In genomic region chr14:99389171-99389826, GRCh38 we compare ENCODE assay signal across 9 cellular contexts.
A peak's percentile ranks its signal among the peaks of the same experiment; 100 is the strongest.
DNase-seq lines count a peak whose midpoint lies in the region; ATAC-seq and TF ChIP-seq lines count a peak whose summit lies in the region.
"Had no signal": no experiment of that assay in that cellular context is flagged by ENCODE, and none has a peak within 500 bp of the region (broad histone marks: within the 10 kb centered on the region; RNA-seq: fewer than 3 reads in every experiment).

No MANE protein-coding gene starts in this region.

- H3K9me3 ChIP-seq in breast epithelium, result no peaks in the 10 kb centered on the region

- no peaks in the 10 kb centered on the region for H3K9me3 Mint-ChIP-seq in MCF 10A (ENCODE audit: unreplicated experiment)
- no peaks in the 10 kb centered on the region for H3K9me3 Mint-ChIP-seq in activated CD8-positive, alpha-beta memory T cell treated with anti-CD3 and anti-CD28 coated beads, Interleukin-2, amount 10 ng/mL, durations not matched to agents 7 days and 5 days (ENCODE audit: low read depth)

- POLR2A ChIA-PET in MCF 10A (lab: Yijun Ruan, JAX), result interaction anchor here (1.0 kb wide), 1 partner anchor 8 kb away, joined by 5 read pairs; no protein-coding TSS in a partner anchor

- ATAC-seq in activated CD8-positive, alpha-beta memory T cell treated with anti-CD3 and anti-CD28 coated beads, Interleukin-2, amount 10 ng/mL, durations not matched to agents 7 days and 5 days, result peak; percentile 25
- ATAC-seq in HG02763 (IDR thresholded peaks at IDR 0.05; ENCODE audit: unreplicated experiment), result no peak

- no peaks in the 10 kb centered on the region for H3K36me3 ChIP-seq in breast epithelium

- H3K4me1 ChIP-seq in breast epithelium, result no peaks in the 10 kb centered on the region

- H3K4me3 ChIP-seq in breast epithelium (no peak overlapping the region), retinal pigment epithelial cell (ENCODE audit: low read length) (no peak overlapping the region)

- H3K4me3 Mint-ChIP-seq in MCF 10A (ENCODE audit: unreplicated experiment), result no peak overlapping the region
- H3K4me3 Mint-ChIP-seq in activated CD8-positive, alpha-beta memory T cell treated with anti-CD3 and anti-CD28 coated beads, Interleukin-2, amount 10 ng/mL, durations not matched to agents 7 days and 5 days, result no peak overlapping the region
- H3K4me3 Mint-ChIP-seq: activated naive CD8-positive, alpha-beta T cell had no signal

- H3K27me3 ChIP-seq in breast epithelium, result peaks cover 0 to 10% of the 10 kb centered on the region in 2 donors

- TF ChIP-seq EP300 in Ishikawa (IDR thresholded peaks at IDR 0.05; ENCODE audit: borderline replicate concordance), result no peak

- TF ChIP-seq RAD21 in Ishikawa (IDR thresholded peaks at IDR 0.05; ENCODE audit: low read depth), result peak; percentile 65

- no peak overlapping the region for H3K27ac Mint-ChIP-seq in MCF 10A (ENCODE audit: low read depth, unreplicated experiment)
- no peak overlapping the region for H3K27ac Mint-ChIP-seq in activated CD8-positive, alpha-beta memory T cell treated with anti-CD3 and anti-CD28 coated beads, Interleukin-2, amount 10 ng/mL, durations not matched to agents 7 days and 5 days
- H3K27ac Mint-ChIP-seq: activated naive CD8-positive, alpha-beta T cell had no signal

- TF ChIP-seq CTCF in MCF 10A (IDR thresholded peaks at IDR 0.05; ENCODE audit: unreplicated experiment), result peak; percentile 86
- TF ChIP-seq CTCF in breast epithelium (IDR thresholded peaks at IDR 0.05), result peak in 1 of 3 donors; percentile 36
- peak; percentile 89 for TF ChIP-seq CTCF in retinal pigment epithelial cell (conservative IDR thresholded peaks at IDR 0.05; ENCODE audit: low read depth, low read length)

- TF ChIP-seq POLR2A in breast epithelium (IDR thresholded peaks at IDR 0.05), result no peak

- no peak overlapping the region for H3K27ac ChIP-seq in breast epithelium

- intact Hi-C loops in MCF 10A (cut with micrococcal nuclease), result loop anchor here (1.0 kb wide), 1 partner anchor 26 kb away; no protein-coding TSS in a partner anchor
- intact Hi-C loops in breast epithelium (cut with DNase I; ENCODE audit: low total_unique reads), result no loop called here

- peaks cover 7% of the 10 kb centered on the region for H3K36me3 Mint-ChIP-seq in MCF 10A (ENCODE audit: insufficient read depth, unreplicated experiment)
- H3K36me3 Mint-ChIP-seq in activated CD8-positive, alpha-beta memory T cell treated with anti-CD3 and anti-CD28 coated beads, Interleukin-2, amount 10 ng/mL, durations not matched to agents 7 days and 5 days, result no peaks in the 10 kb centered on the region
- H3K36me3 Mint-ChIP-seq: activated naive CD8-positive, alpha-beta T cell had no signal

- no TSS peak for BruUV-seq in MCF 10A (replicated peaks; lab: Mats Ljungman, UMichigan)

- peaks cover 5% of the 10 kb centered on the region for H3K4me1 Mint-ChIP-seq in MCF 10A (ENCODE audit: insufficient read depth, unreplicated experiment)
- H3K4me1 Mint-ChIP-seq in activated CD8-positive, alpha-beta memory T cell treated with anti-CD3 and anti-CD28 coated beads, Interleukin-2, amount 10 ng/mL, durations not matched to agents 7 days and 5 days, result peaks cover 9% of the 10 kb centered on the region

- H3K27me3 Mint-ChIP-seq in MCF 10A (ENCODE audit: insufficient read depth, unreplicated experiment), result peaks cover 25% of the 10 kb centered on the region
- peaks cover 13% of the 10 kb centered on the region for H3K27me3 Mint-ChIP-seq in activated CD8-positive, alpha-beta memory T cell treated with anti-CD3 and anti-CD28 coated beads, Interleukin-2, amount 10 ng/mL, durations not matched to agents 7 days and 5 days

- CTCF ChIA-PET in MCF 10A (lab: Yijun Ruan, JAX), result interaction anchor here (0.6 to 1.8 kb wide), 18 partner anchors 8 to 1393 kb away, joined by 3 to 16 read pairs (median 4); no protein-coding TSS in a partner anchor
- CTCF ChIA-PET in activated CD8-positive, alpha-beta memory T cell treated with anti-CD3 and anti-CD28 coated beads, Interleukin-2, amount 10 ng/mL, durations not matched to agents 7 days and 5 days (lab: Charles Lee), result interaction anchor here (0.6 to 10.9 kb wide), 21 partner anchors 9 to 104 kb away, joined by 3 to 158 read pairs (median 3); partner anchors contain the start of genes CCNK and SETD3

- DNase-seq in MCF 10A (ENCODE audit: unreplicated experiment), result peak; percentile 60
- DNase-seq in breast epithelium (ENCODE audit: low spot score in 2 of 2), result no peak
- no peak for DNase-seq in activated CD8-positive, alpha-beta memory T cell treated with anti-CD3 and anti-CD28 coated beads, Interleukin-2, amount 10 ng/mL, durations not matched to agents 7 days and 5 days
- DNase-seq in foreskin melanocyte, result peak; percentile 14
- no peak for DNase-seq in retinal pigment epithelial cell (ENCODE audit: low read depth)
- DNase-seq in GOT3 (lab: John Stamatoyannopoulos, UW), result no peak

TF ChIP-seq in Ishikawa, 13 proteins besides CTCF, POLR2A, EP300 and RAD21:
- no peak for TF ChIP-seq TAF1 (IDR thresholded peaks at IDR 0.05; ENCODE audit: low read depth)
- 0 out of 2 replicates have a peak, but pooled peaks have one; percentile 23 for TF ChIP-seq ZBTB7A (IDR thresholded peaks at IDR 0.05; ENCODE audit: low read depth)

Comparison
In these comparisons a context has a peak if more than half of its experiments do, and no peak if none do; other contexts are left out.
1. DNase-seq: peak in MCF 10A (single experiment) and foreskin melanocyte (single experiment); none in breast epithelium (0 of 2), activated CD8-positive, alpha-beta memory T cell treated with anti-CD3 and anti-CD28 coated beads, Interleukin-2, amount 10 ng/mL, durations not matched to agents 7 days and 5 days (single experiment), retinal pigment epithelial cell (single experiment) and GOT3 (single experiment).